Comparison of ENCODE assay signal across 9 cellular contexts in genomic region chr2:111100765-111101162, GRCh38. TPM values are rescaled to one million over a fixed set of nuclear protein-coding genes. Genes with fewer than 3 reads are reported as not detected.
DNase-seq lines count a peak whose midpoint lies in the region; ATAC-seq and TF ChIP-seq lines count a peak whose summit lies in the region.
"Had no signal": no experiment of that assay in that cellular context is flagged by ENCODE, and none has a peak within 500 bp of the region (broad histone marks: within the 10 kb centered on the region; RNA-seq: fewer than 3 reads in every experiment).

No MANE protein-coding gene starts in this region.

- no peaks in the 10 kb centered on the region for H4K20me1 ChIP-seq in smooth muscle cell (ENCODE audit: low read depth)

- H3K79me2 ChIP-seq in smooth muscle cell (ENCODE audit: low read depth): no peaks in the 10 kb centered on the region

- WGBS in smooth muscle cell (ENCODE audit: low lambda C conversion rate): 90% methylated on average over 5 of the region's 5 CpGs
- WGBS in body of pancreas, 2 donors: 71 to 93% methylated on average over 5 of the region's 5 CpGs

- intact Hi-C loops in body of pancreas (cut with DNase I): loop anchor here (10.0 kb wide), 1 partner anchor 614 kb away; no protein-coding TSS in a partner anchor

- peaks cover 24% of the 10 kb centered on the region for H3K4me1 Mint-ChIP-seq in activated CD8-positive, alpha-beta memory T cell treated with anti-CD3 and anti-CD28 coated beads, Interleukin-2, amount 10 ng/mL, durations not matched to agents 7 days and 5 days
- peaks cover 49% of the 10 kb centered on the region for H3K4me1 Mint-ChIP-seq in neural crest cell

- TF ChIP-seq CTCF in neural crest cell (conservative IDR thresholded peaks at IDR 0.05) (peak; percentile 32), smooth muscle cell (IDR thresholded peaks at IDR 0.05; ENCODE audit: borderline replicate concordance, insufficient read depth, poor library complexity, severe bottlenecking) (no peak), body of pancreas (IDR thresholded peaks at IDR 0.05) (peak in 1 of 7 experiments; percentile 5)

- ATAC-seq in activated CD8-positive, alpha-beta memory T cell treated with anti-CD3 and anti-CD28 coated beads, Interleukin-2, amount 10 ng/mL, durations not matched to agents 7 days and 5 days: peak; percentile 92
- ATAC-seq in HG02852 (IDR thresholded peaks at IDR 0.05; ENCODE audit: unreplicated experiment) (peak; percentile 71), body of pancreas (no peak)

- H3K4me3 ChIP-seq in smooth muscle cell (no peak overlapping the region), body of pancreas (no peak overlapping the region)

- H2AFZ ChIP-seq in smooth muscle cell (ENCODE audit: low read depth): no peak overlapping the region

- H3K27me3 ChIP-seq in smooth muscle cell (ENCODE audit: low read depth): peaks cover 7% of the 10 kb centered on the region
- no peaks in the 10 kb centered on the region for H3K27me3 ChIP-seq in body of pancreas

- H3K9me3 Mint-ChIP-seq in activated CD8-positive, alpha-beta memory T cell treated with anti-CD3 and anti-CD28 coated beads, Interleukin-2, amount 10 ng/mL, durations not matched to agents 7 days and 5 days (ENCODE audit: low read depth): no peaks in the 10 kb centered on the region
- H3K9me3 Mint-ChIP-seq in neural crest cell: no peaks in the 10 kb centered on the region

- peak; percentile 61 for DNase-seq in activated CD8-positive, alpha-beta memory T cell treated with anti-CD3 and anti-CD28 coated beads, Interleukin-2, amount 10 ng/mL, durations not matched to agents 7 days and 5 days
- no peak for DNase-seq in activated CD8-positive, alpha-beta memory T cell treated with anti-CD3 and anti-CD28 coated beads for 24 hours
- DNase-seq in RPMI7951 (ENCODE audit: low read depth) (peak; percentile 90), neural crest cell (ENCODE audit: low read depth, low spot score) (no peak), smooth muscle cell (lab: John Stamatoyannopoulos, UW; ENCODE audit: unreplicated experiment) (no peak), body of pancreas (no peak), 8988T (no peak)

- H3K4me2 ChIP-seq in smooth muscle cell: no peak overlapping the region

- no peak for TF ChIP-seq POLR2A in body of pancreas (IDR thresholded peaks at IDR 0.05)

- H3K36me3 Mint-ChIP-seq in activated CD8-positive, alpha-beta memory T cell treated with anti-CD3 and anti-CD28 coated beads, Interleukin-2, amount 10 ng/mL, durations not matched to agents 7 days and 5 days: peaks cover 1% of the 10 kb centered on the region
- H3K36me3 Mint-ChIP-seq in neural crest cell (ENCODE audit: low read depth): no peaks in the 10 kb centered on the region

- no peak overlapping the region for H3K4me3 Mint-ChIP-seq in activated CD8-positive, alpha-beta memory T cell treated with anti-CD3 and anti-CD28 coated beads, Interleukin-2, amount 10 ng/mL, durations not matched to agents 7 days and 5 days
- H3K4me3 Mint-ChIP-seq in neural crest cell: no peak overlapping the region

- H3K9ac ChIP-seq in smooth muscle cell (ENCODE audit: low read depth): no peak overlapping the region

- CTCF ChIA-PET in activated CD8-positive, alpha-beta memory T cell treated with anti-CD3 and anti-CD28 coated beads, Interleukin-2, amount 10 ng/mL, durations not matched to agents 7 days and 5 days (lab: Charles Lee): interaction anchor here (1.2 to 1.8 kb wide), 3 partner anchors 20 to 289 kb away, joined by 4 read pairs; partner anchors contain the start of gene BCL2L11

- H3K9me3 ChIP-seq in smooth muscle cell (replicated peaks; ENCODE audit: low read depth) (no peaks in the 10 kb centered on the region), body of pancreas (no peaks in the 10 kb centered on the region)

- H3K36me3 ChIP-seq in smooth muscle cell (ENCODE audit: low read depth) (no peaks in the 10 kb centered on the region), body of pancreas (replicated peaks in 1 of 2; ENCODE audit: insufficient read depth in 1 of 2, low read depth in 2 of 2) (no peaks in the 10 kb centered on the region)

- H3K27me3 Mint-ChIP-seq in activated CD8-positive, alpha-beta memory T cell treated with anti-CD3 and anti-CD28 coated beads, Interleukin-2, amount 10 ng/mL, durations not matched to agents 7 days and 5 days: peaks cover 58% of the 10 kb centered on the region
- H3K27me3 Mint-ChIP-seq in neural crest cell (ENCODE audit: low read depth): no peaks in the 10 kb centered on the region

- H3F3A ChIP-seq in smooth muscle cell (ENCODE audit: low read depth): no peaks in the 10 kb centered on the region

- H3K4me1 ChIP-seq in smooth muscle cell (ENCODE audit: low read depth): no peaks in the 10 kb centered on the region
- H3K4me1 ChIP-seq in body of pancreas: no peaks in the 10 kb centered on the region

- no peak overlapping the region for H3K27ac ChIP-seq in smooth muscle cell (ENCODE audit: low read depth)
- H3K27ac ChIP-seq in body of pancreas: no peak overlapping the region
- H3K27ac ChIP-seq: C4-2B had no signal

- peak overlapping the region; percentile 62 for H3K27ac Mint-ChIP-seq in activated CD8-positive, alpha-beta memory T cell treated with anti-CD3 and anti-CD28 coated beads, Interleukin-2, amount 10 ng/mL, durations not matched to agents 7 days and 5 days
- H3K27ac Mint-ChIP-seq in neural crest cell (ENCODE audit: unreplicated experiment): no peak overlapping the region

RNA-seq across cellular contexts. Expression of gene BCL2L11, which starts 19.9 kb away (rescaled TPM):
- 10 to 100 TPM; 11.9 to 46.8 TPM for total RNA-seq in activated CD8-positive, alpha-beta memory T cell treated with anti-CD3 and anti-CD28 coated beads, Interleukin-2, amount 10 ng/mL, durations not matched to agents 7 days and 5 days
- total RNA-seq in RPMI7951 (2014; rRNA removed; shearing (Covaris generic)): 2.3 and 5.3 TPM in 2 replicates
- total RNA-seq in neural crest cell (16.4 and 21.9 TPM in 2 replicates), smooth muscle cell (7.2 and 10.0 TPM in 2 replicates), body of pancreas (10 to 100 TPM; 10.9 to 18.7 TPM)
- polyA plus RNA-seq in smooth muscle cell: 4.9 and 6.6 TPM in 2 replicates

Comparison
In these comparisons a context has a peak if more than half of its experiments do, and no peak if none do; other contexts are left out.
1. DNase-seq: peak in activated CD8-positive, alpha-beta memory T cell treated with anti-CD3 and anti-CD28 coated beads, Interleukin-2, amount 10 ng/mL, durations not matched to agents 7 days and 5 days (single experiment) and RPMI7951 (single experiment); none in activated CD8-positive, alpha-beta memory T cell treated with anti-CD3 and anti-CD28 coated beads for 24 hours (single experiment), neural crest cell (single experiment), smooth muscle cell (single experiment), body of pancreas (0 of 4) and 8988T (single experiment).